In genomic region chr17:8487130-8487645, GRCh38 we compare ENCODE assay signal across 30 cellular contexts.
"Had no signal": no experiment of that assay in that cellular context is flagged by ENCODE, and none has a peak within 500 bp of the region (broad histone marks: within the 10 kb centered on the region; RNA-seq: fewer than 3 reads in every experiment).

No MANE protein-coding gene starts in this region.

- H3K27ac ChIP-seq: brain microvascular endothelial cell, PC-9, RWPE1, WERI-Rb-1 had no signal

- H3K4me3 Mint-ChIP-seq: activated CD4-positive, alpha-beta T cell treated with anti-CD3 and anti-CD28 coated beads, Interleukin-2, amount 10 ng/mL, durations not matched to agents 24 days and 14 days; activated CD8-positive, alpha-beta T cell treated with anti-CD3 and anti-CD28 coated beads for 36 hours; activated naive CD4-positive, alpha-beta T cell treated with anti-CD3 and anti-CD28 coated beads for 36 hours; activated T-cell treated with anti-CD3 and anti-CD28 coated beads, Interleukin-2, amount 50 U/mL, for 4 hours; activated T-helper 1 cell treated with anti-CD3 and anti-CD28 coated beads, Interleukin-12 subunit alpha, Interleukin-12 subunit beta, Interleukin-2, Interleukin-4 antibody, amounts not matched to agents 30 ng/mL and 10 ng/mL and 1 ng/mL, durations not matched to agents 14 hours and 24 hours and 36 hours had no signal

- ATAC-seq: activated CD8-positive, alpha-beta T cell treated with anti-CD3 and anti-CD28 coated beads for 36 hours; activated T-cell treated with anti-CD3 and anti-CD28 coated beads, Interleukin-2, amount 50 U/mL, for 4 hours had no signal

- H3K4me2 ChIP-seq: PC-9 had no signal

- H2AFZ ChIP-seq: PC-9 had no signal

- H3K4me1 Mint-ChIP-seq: activated CD4-positive, alpha-beta T cell treated with anti-CD3 and anti-CD28 coated beads, Interleukin-2, amount 10 ng/mL, durations not matched to agents 24 days and 14 days had no signal

- FAIRE-seq: RCC 7860 had no signal

- H3K4me3 ChIP-seq: adrenal gland, MG63, PC-9 had no signal

- H3K27ac Mint-ChIP-seq: activated CD8-positive, alpha-beta T cell treated with anti-CD3 and anti-CD28 coated beads for 36 hours; activated naive CD4-positive, alpha-beta T cell treated with anti-CD3 and anti-CD28 coated beads for 36 hours; activated T-helper 1 cell treated with anti-CD3 and anti-CD28 coated beads, Interleukin-12 subunit alpha, Interleukin-12 subunit beta, Interleukin-2, Interleukin-4 antibody, amounts not matched to agents 30 ng/mL and 10 ng/mL and 1 ng/mL, durations not matched to agents 14 hours and 24 hours and 36 hours had no signal

- H3K27me3 ChIP-seq: adrenal gland, brain microvascular endothelial cell, MG63 had no signal

- H3K4me1 ChIP-seq: adrenal gland had no signal

- H3K27me3 Mint-ChIP-seq: activated CD4-positive, alpha-beta T cell treated with anti-CD3 and anti-CD28 coated beads, Interleukin-2, amount 10 ng/mL, durations not matched to agents 24 days and 14 days; activated CD8-positive, alpha-beta T cell treated with anti-CD3 and anti-CD28 coated beads for 36 hours had no signal

- H3K9me3 ChIP-seq: adrenal gland had no signal

- DNase-seq: activated CD4-positive, alpha-beta T cell treated with anti-CD3 and anti-CD28 coated beads, Interleukin-2, amount 10 ng/mL, durations not matched to agents 24 days and 14 days; activated CD4-positive, alpha-beta T cell treated with anti-CD3 and anti-CD28 coated beads, Interleukin-2, amount 50 U/mL, for 4 hours; activated CD4-positive, CD25-positive, alpha-beta regulatory T cell; activated CD8-positive, alpha-beta T cell treated with anti-CD3 and anti-CD28 coated beads for 36 hours; activated gamma-delta T cell treated with Interleukin-2 at 50 U/mL for 16 hours; activated naive CD4-positive, alpha-beta T cell treated with anti-CD3 and anti-CD28 coated beads for 36 hours; activated T-cell treated with anti-CD3 and anti-CD28 coated beads, Interleukin-2, amount 50 U/mL, for 4 hours; brain microvascular endothelial cell; central memory CD4-positive, alpha-beta T cell; Kasumi-1; KG1; MG63; NCI-H1048; NCI-H1105 treated with DMSO at 0.1 percent for 48 hours; NCI-H1436; NCI-H1694; NCI-H1930; NCI-H345; NCI-H524 treated with DMSO at 0.1 percent for 48 hours; PC-9; Right ventricle myocardium superior; SW 1271; T-helper 1 cell; T-helper 2 cell; T-helper 9 cell; WERI-Rb-1 had no signal
